In the genomic region with DNA sequence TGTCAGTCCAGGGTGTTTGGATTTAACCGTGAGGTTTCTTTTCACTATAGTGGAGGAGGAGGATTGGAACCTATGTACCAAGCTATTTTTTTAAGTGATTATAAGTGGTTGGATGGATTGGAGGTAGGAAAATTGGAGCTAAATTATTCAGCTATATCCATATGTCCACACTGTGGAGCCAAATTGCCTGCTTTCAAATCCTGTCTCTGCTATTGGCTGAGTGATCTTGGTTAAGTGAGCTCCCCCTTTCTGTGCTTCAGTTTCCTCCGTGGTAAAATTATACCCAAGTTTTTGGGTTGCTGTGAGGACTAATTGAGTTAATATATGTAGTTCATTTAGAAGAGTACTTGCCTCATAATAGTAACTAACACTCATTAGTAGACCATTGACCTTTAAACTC, we compare ENCODE assay signal across 10 cellular contexts. TPM values are rescaled to one million over a fixed set of nuclear protein-coding genes. Genes with fewer than 3 reads are reported as not detected.
A peak's percentile ranks its signal among the peaks of the same experiment; 100 is the strongest.
DNase-seq lines count a peak whose midpoint lies in the region; ATAC-seq, FAIRE-seq and TF ChIP-seq lines count a peak whose summit lies in the region.
"Had no signal": no experiment of that assay in that cellular context is flagged by ENCODE, and none has a peak within 500 bp of the region (broad histone marks: within the 10 kb centered on the region; RNA-seq: fewer than 3 reads in every experiment).

No MANE protein-coding gene starts in this region.

- in situ Hi-C loops in HepG2 (cut with HindIII; ENCODE audit: extremely low pct_ligation_motif_present, low pct_unique_long_range_greater_than_20kb) = loop anchor here (10.0 kb wide), 1 partner anchor 307 kb away; no protein-coding TSS in a partner anchor

- H3K79me2 ChIP-seq in HepG2 (ENCODE audit: insufficient read depth, low read length) = peaks cover 25% of the 10 kb centered on the region

- BruUV-seq in HepG2 (replicated peaks; lab: Mats Ljungman, UMichigan) = no TSS peak

- H3K4me3 Mint-ChIP-seq in activated T-helper 17 cell treated with anti-CD3 and anti-CD28 coated beads, Interleukin-2, amount 50 U/mL, for 72 hours = no peak overlapping the region
- no peak overlapping the region for H3K4me3 Mint-ChIP-seq in activated CD4-positive, alpha-beta T cell treated with anti-CD3 and anti-CD28 coated beads, Interleukin-2, amount 10 ng/mL, durations not matched to agents 24 days and 14 days

- H3K27ac ChIP-seq in HepG2 (ENCODE audit: extremely low read length, insufficient read depth, low read length) (no peak overlapping the region), right lobe of liver (no peak overlapping the region), psoas muscle (no peak overlapping the region)
- H3K27ac ChIP-seq: neutrophil had no signal

- 0 out of 5 replicates have a peak, but pooled peaks cover 0 to under 1% of the 10 kb centered on the region in 2 experiments for H3K36me3 ChIP-seq in HepG2 (replicated peaks in 1 of 2; ENCODE audit: control insufficient read depth in 1 of 2, insufficient read depth in 2 of 2, low read length in 2 of 2)
- peaks cover 0 to under 1% (median 0%) of the 10 kb centered on the region in 4 donors for H3K36me3 ChIP-seq in right lobe of liver
- H3K36me3 ChIP-seq in psoas muscle (ENCODE audit: insufficient read depth in 1 of 2, low read depth in 1 of 2) = peaks cover 2 to 11% of the 10 kb centered on the region in 2 donors

- TF ChIP-seq CTCF in HepG2 (CRISPR knock-in tag; IDR thresholded peaks at IDR 0.05) = peak; percentile 41
- TF ChIP-seq CTCF in right lobe of liver (IDR thresholded peaks at IDR 0.05) = no peak
- TF ChIP-seq CTCF in psoas muscle (IDR thresholded peaks at IDR 0.05) = no peak

- no peak overlapping the region for H3K9ac ChIP-seq in HepG2 (ENCODE audit: insufficient read depth, low read depth, low read length)

- H3K27ac Mint-ChIP-seq in activated T-helper 17 cell treated with anti-CD3 and anti-CD28 coated beads, Interleukin-2, amount 50 U/mL, for 72 hours = no peak overlapping the region
- H3K27ac Mint-ChIP-seq in activated CD4-positive, alpha-beta T cell treated with anti-CD3 and anti-CD28 coated beads, Interleukin-2, amount 10 ng/mL, durations not matched to agents 24 days and 14 days = no peak overlapping the region
- H3K27ac Mint-ChIP-seq: activated naive CD8-positive, alpha-beta T cell had no signal

- TF ChIP-seq EP300 in HepG2 (IDR thresholded peaks at IDR 0.05; ENCODE audit: low read depth in 2 of 2, low read length in 2 of 2) = no peak
- no peak for TF ChIP-seq EP300 in HepG2 (CRISPR knock-in tag; IDR thresholded peaks at IDR 0.05; ENCODE audit: borderline replicate concordance)

- H3K4me1 ChIP-seq in HepG2 (ENCODE audit: insufficient read depth, low read length) (peaks cover 35% of the 10 kb centered on the region), right lobe of liver (peaks cover 0 to 19% (median 2%) of the 10 kb centered on the region in 4 donors), psoas muscle (peaks cover 29% of the 10 kb centered on the region)

- WGBS in HepG2 (ENCODE audit: low lambda C conversion rate) = 57% methylated on average over 2 of the region's 2 CpGs
- WGBS in right lobe of liver (ENCODE audit: insufficient coverage, low coverage, low lambda C conversion rate, missing lambda C conversion rate) = 33% methylated on average over 2 of the region's 2 CpGs
- 41 to 46% (median 43%) methylated on average over 2 of the region's 2 CpGs for WGBS in psoas muscle, 3 donors

- no peak for TF ChIP-seq RAD21 in HepG2 (CRISPR knock-in tag; IDR thresholded peaks at IDR 0.05)

- H3K9me3 ChIP-seq in HepG2 (ENCODE audit: low read length) (no peaks in the 10 kb centered on the region), right lobe of liver (no peaks in the 10 kb centered on the region), psoas muscle (no peaks in the 10 kb centered on the region)
- H3K9me3 ChIP-seq: neutrophil had no signal

- CTCF ChIA-PET in HepG2 (lab: Yijun Ruan, JAX; ENCODE audit: low intra/inter-chr PET ratio, low total read pairs) = no interaction called here

- H3K27me3 Mint-ChIP-seq in activated T-helper 17 cell treated with anti-CD3 and anti-CD28 coated beads, Interleukin-2, amount 50 U/mL, for 72 hours = no peaks in the 10 kb centered on the region
- no peaks in the 10 kb centered on the region for H3K27me3 Mint-ChIP-seq in activated CD4-positive, alpha-beta T cell treated with anti-CD3 and anti-CD28 coated beads, Interleukin-2, amount 10 ng/mL, durations not matched to agents 24 days and 14 days
- H3K27me3 Mint-ChIP-seq: activated naive CD8-positive, alpha-beta T cell had no signal

- H3K9me3 Mint-ChIP-seq in activated T-helper 17 cell treated with anti-CD3 and anti-CD28 coated beads, Interleukin-2, amount 50 U/mL, for 72 hours = no peaks in the 10 kb centered on the region
- H3K9me3 Mint-ChIP-seq in activated CD4-positive, alpha-beta T cell treated with anti-CD3 and anti-CD28 coated beads, Interleukin-2, amount 10 ng/mL, durations not matched to agents 24 days and 14 days = no peaks in the 10 kb centered on the region

- FAIRE-seq in HepG2 (lab: Jason Lieb, UNC) = peak; percentile 61

- H3K4me1 Mint-ChIP-seq in activated T-helper 17 cell treated with anti-CD3 and anti-CD28 coated beads, Interleukin-2, amount 50 U/mL, for 72 hours = peaks cover 19% of the 10 kb centered on the region
- peaks cover 30% of the 10 kb centered on the region for H3K4me1 Mint-ChIP-seq in activated CD4-positive, alpha-beta T cell treated with anti-CD3 and anti-CD28 coated beads, Interleukin-2, amount 10 ng/mL, durations not matched to agents 24 days and 14 days

- intact Hi-C loops in HepG2 (cut with micrococcal nuclease; ENCODE audit: unreplicated experiment) (no loop called here), right lobe of liver (cut with DNase I) (no loop called here), psoas muscle (cut with DNase I) (loop anchor here (5.0 to 10.0 kb wide), 2 partner anchors 307 to 309 kb away; no protein-coding TSS in a partner anchor)
- intact Hi-C loops in activated CD4-positive, alpha-beta T cell treated with anti-CD3 and anti-CD28 coated beads, Interleukin-2, amount 10 ng/mL, durations not matched to agents 24 days and 14 days (cut with micrococcal nuclease) = loop anchor here (10.0 kb wide), 1 partner anchor 213 kb away; the partner anchor contains the start of gene SPTLC1

- H3K36me3 Mint-ChIP-seq in activated T-helper 17 cell treated with anti-CD3 and anti-CD28 coated beads, Interleukin-2, amount 50 U/mL, for 72 hours (ENCODE audit: low read depth) = peaks cover 38% of the 10 kb centered on the region
- H3K36me3 Mint-ChIP-seq in activated CD4-positive, alpha-beta T cell treated with anti-CD3 and anti-CD28 coated beads, Interleukin-2, amount 10 ng/mL, durations not matched to agents 24 days and 14 days (ENCODE audit: low read depth) = peaks cover 28% of the 10 kb centered on the region

- H4K20me1 ChIP-seq in HepG2 (ENCODE audit: insufficient read depth, low read length) = no peaks in the 10 kb centered on the region

- POLR2A ChIA-PET in HepG2 (lab: Yijun Ruan, JAX) = no interaction called here

- TF ChIP-seq POLR2A in HepG2 (IDR thresholded peaks at IDR 0.05; ENCODE audit: insufficient read depth in 1 of 2, low read depth in 2 of 2, low read length in 2 of 2) (no peak), right lobe of liver (IDR thresholded peaks at IDR 0.05) (no peak)

- H3K4me3 ChIP-seq in HepG2 (replicated peaks in 1 of 3; ENCODE audit: insufficient read depth in 1 of 3, low read depth in 2 of 3, low read length in 3 of 3) (no peak overlapping the region), right lobe of liver (no peak overlapping the region), psoas muscle (no peak overlapping the region)

- no peaks in the 10 kb centered on the region; a peak in 1 of 5 replicates for H3K27me3 ChIP-seq in HepG2 (ENCODE audit: control insufficient read depth in 1 of 2, insufficient read depth in 2 of 2, low read length in 2 of 2)
- no peaks in the 10 kb centered on the region for H3K27me3 ChIP-seq in right lobe of liver
- H3K27me3 ChIP-seq in psoas muscle (ENCODE audit: insufficient read depth in 3 of 3, low read length in 2 of 3) = no peaks in the 10 kb centered on the region
- H3K27me3 ChIP-seq: neutrophil had no signal

- no peak overlapping the region for H3K4me2 ChIP-seq in HepG2 (ENCODE audit: low read depth, low read length)

- DNase-seq in HepG2 (ENCODE audit: low spot score) (peak; percentile 28), right lobe of liver (no peak), NCI-H524 treated with DMSO at 0.1 percent for 48 hours (lab: John Stamatoyannopoulos, UW) (peak; percentile 39), dermis microvascular lymphatic vessel endothelial cell (ENCODE audit: low read depth in 2 of 2) (peak; percentile 17 to 50), psoas muscle (no peak)
- no peak for DNase-seq in activated CD4-positive, alpha-beta T cell treated with anti-CD3 and anti-CD28 coated beads, Interleukin-2, amount 10 ng/mL, durations not matched to agents 24 days and 14 days
- no peak for DNase-seq in activated CD4-positive, alpha-beta T cell treated with anti-CD3 and anti-CD28 coated beads for 4 hours

- H2AFZ ChIP-seq in HepG2 (ENCODE audit: low read length) = no peak overlapping the region

- ATAC-seq in HepG2 (no peak), right lobe of liver (no peak), psoas muscle (no peak)
- ATAC-seq in activated T-helper 17 cell treated with anti-CD3 and anti-CD28 coated beads, Interleukin-2, amount 50 U/mL, for 72 hours (replicated peaks) = no peak

RNA-seq across cellular contexts. Expression of gene CENPP, which starts 2.5 kb away (rescaled TPM):
- total RNA-seq in HepG2 (2016; rRNA removed; fragmentation: Illumina TruSeq; extraction: Trizol) (11.0 and 11.4 TPM in 2 replicates), right lobe of liver (1 to 10 TPM; 1.0 to 3.7 (median 1.5) TPM), dermis microvascular lymphatic vessel endothelial cell (1.6 and 2.7 TPM in 2 replicates), psoas muscle (10 to 100 TPM in 1 of 4 donors, 1 to 10 TPM in 3; 5.9 to 15.7 (median 8.0) TPM)
- 2.3 and 3.3 TPM in 2 replicates for total RNA-seq in HepG2 (2016; cell fraction: cytosol; rRNA removed; fragmentation: Illumina TruSeq; extraction: Trizol; ENCODE audit: low read depth)
- total RNA-seq in HepG2 (2016; cell fraction: insoluble cytoplasmic fraction; rRNA removed; fragmentation: Illumina TruSeq; extraction: Trizol) = 9.2 and 12.7 TPM in 2 replicates
- total RNA-seq in HepG2 (2016; cell fraction: membrane; rRNA removed; fragmentation: Illumina TruSeq; extraction: Trizol) = 6.4 and 7.6 TPM in 2 replicates
- total RNA-seq in HepG2 (2016; cell fraction: nucleus; rRNA removed; fragmentation: Illumina TruSeq; extraction: Trizol) = 14.0 and 16.0 TPM in 2 replicates
- polyA plus RNA-seq in HepG2 (2011; rRNA removed) (1.2 and 2.0 TPM in 2 replicates), psoas muscle (1 to 10 TPM; 1.8 to 6.4 (median 3.9) TPM)
- 0.59 and 0.67 TPM in 2 replicates for polyA plus RNA-seq in HepG2 (2011; cell fraction: cytosol; rRNA removed)
- polyA plus RNA-seq in HepG2 (2011; cell fraction: nucleus; rRNA removed) = 0.63 and 0.69 TPM in 2 replicates
- 2.4 and 3.9 TPM in 2 replicates for polyA plus RNA-seq in HepG2 (2012)
- 3.7 and 4.4 TPM in 2 replicates for polyA plus RNA-seq in HepG2 (2016; cell fraction: cytosol; fragmentation: Illumina TruSeq; extraction: Trizol; ENCODE audit: low read depth)
- polyA plus RNA-seq in HepG2 (2016; cell fraction: insoluble cytoplasmic fraction; fragmentation: Illumina TruSeq; extraction: Trizol; ENCODE audit: low read depth) = 9.4 and 13.3 TPM in 2 replicates
- 5.5 and 5.6 TPM in 2 replicates for polyA plus RNA-seq in HepG2 (2016; cell fraction: membrane; fragmentation: Illumina TruSeq; extraction: Trizol; ENCODE audit: low read depth)
- polyA plus RNA-seq in HepG2 (2016; cell fraction: nucleus; fragmentation: Illumina TruSeq; extraction: Trizol; ENCODE audit: insufficient read depth, low read depth) = 3.7 and 5.9 TPM in 2 replicates
- polyA minus RNA-seq in HepG2 (2011; rRNA and poly(A)+ RNA removed; ENCODE audit: low replicate concordance) = 1.3 and 4.8 TPM in 2 replicates
- 0.79 and 1.3 TPM in 2 replicates for polyA minus RNA-seq in HepG2 (2011; cell fraction: cytosol; rRNA and poly(A)+ RNA removed)
- 5.2 and 6.4 TPM in 2 replicates for polyA minus RNA-seq in HepG2 (2011; cell fraction: nucleus; rRNA and poly(A)+ RNA removed)
- total RNA-seq in activated T-helper 17 cell treated with anti-CD3 and anti-CD28 coated beads, Interleukin-2, amount 50 U/mL, for 72 hours = 10 to 100 TPM; 19.3 to 31.5 TPM
- total RNA-seq in activated CD4-positive, alpha-beta T cell treated with anti-CD3 and anti-CD28 coated beads, Interleukin-2, amount 10 ng/mL, durations not matched to agents 24 days and 14 days = 26.9 and 27.5 TPM in 2 replicates

RNA-seq across cellular contexts. Expression of gene NOL8, which starts 3.1 kb away (rescaled TPM):
- total RNA-seq in HepG2 (2016; rRNA removed; fragmentation: Illumina TruSeq; extraction: Trizol) (35.4 and 36.3 TPM in 2 replicates), right lobe of liver (10 to 100 TPM in 5 of 6 experiments, 1 to 10 TPM in 1; 8.9 to 25.9 (median 15.9) TPM), dermis microvascular lymphatic vessel endothelial cell (10.4 and 14.9 TPM in 2 replicates), psoas muscle (10 to 100 TPM; 14.5 to 29.4 (median 20.1) TPM)
- total RNA-seq in HepG2 (2016; cell fraction: cytosol; rRNA removed; fragmentation: Illumina TruSeq; extraction: Trizol; ENCODE audit: low read depth) = 19.9 and 24.9 TPM in 2 replicates
- 33.5 and 36.8 TPM in 2 replicates for total RNA-seq in HepG2 (2016; cell fraction: insoluble cytoplasmic fraction; rRNA removed; fragmentation: Illumina TruSeq; extraction: Trizol)
- 14.0 and 17.4 TPM in 2 replicates for total RNA-seq in HepG2 (2016; cell fraction: membrane; rRNA removed; fragmentation: Illumina TruSeq; extraction: Trizol)
- total RNA-seq in HepG2 (2016; cell fraction: nucleus; rRNA removed; fragmentation: Illumina TruSeq; extraction: Trizol) = 59.6 and 61.3 TPM in 2 replicates
- polyA plus RNA-seq in HepG2 (2011; rRNA removed) (11.3 and 12.8 TPM in 2 replicates), psoas muscle (10 to 100 TPM; 11.2 to 21.1 (median 11.7) TPM)
- 3.3 and 4.5 TPM in 2 replicates for polyA plus RNA-seq in HepG2 (2011; cell fraction: cytosol; rRNA removed)
- polyA plus RNA-seq in HepG2 (2011; cell fraction: nucleus; rRNA removed) = 27.5 and 32.9 TPM in 2 replicates
- polyA plus RNA-seq in HepG2 (2012) = 17.8 and 22.1 TPM in 2 replicates
- polyA plus RNA-seq in HepG2 (2016; cell fraction: cytosol; fragmentation: Illumina TruSeq; extraction: Trizol; ENCODE audit: low read depth) = 1.8 and 1.9 TPM in 2 replicates
- polyA plus RNA-seq in HepG2 (2016; cell fraction: insoluble cytoplasmic fraction; fragmentation: Illumina TruSeq; extraction: Trizol; ENCODE audit: low read depth) = 34.7 and 35.4 TPM in 2 replicates
- polyA plus RNA-seq in HepG2 (2016; cell fraction: membrane; fragmentation: Illumina TruSeq; extraction: Trizol; ENCODE audit: low read depth) = 4.0 and 4.1 TPM in 2 replicates
- 104 and 110 TPM in 2 replicates for polyA plus RNA-seq in HepG2 (2016; cell fraction: nucleus; fragmentation: Illumina TruSeq; extraction: Trizol; ENCODE audit: insufficient read depth, low read depth)
- polyA minus RNA-seq in HepG2 (2011; rRNA and poly(A)+ RNA removed; ENCODE audit: low replicate concordance) = 9.2 and 37.1 TPM in 2 replicates
- 6.8 and 10.6 TPM in 2 replicates for polyA minus RNA-seq in HepG2 (2011; cell fraction: cytosol; rRNA and poly(A)+ RNA removed)
- 71.3 and 97.8 TPM in 2 replicates for polyA minus RNA-seq in HepG2 (2011; cell fraction: nucleus; rRNA and poly(A)+ RNA removed)
- total RNA-seq in activated T-helper 17 cell treated with anti-CD3 and anti-CD28 coated beads, Interleukin-2, amount 50 U/mL, for 72 hours = 10 to 100 TPM; 62.3 to 62.7 TPM
- total RNA-seq in activated CD4-positive, alpha-beta T cell treated with anti-CD3 and anti-CD28 coated beads, Interleukin-2, amount 10 ng/mL, durations not matched to agents 24 days and 14 days = 84.9 and 90.9 TPM in 2 replicates

RNA-seq across cellular contexts. Expression of gene IARS1, which starts 34.7 kb away (rescaled TPM):
- total RNA-seq in HepG2 (2016; rRNA removed; fragmentation: Illumina TruSeq; extraction: Trizol) (185 and 277 TPM in 2 replicates), right lobe of liver (10 to 100 TPM; 31.8 to 64.9 (median 40.6) TPM), dermis microvascular lymphatic vessel endothelial cell (94.9 and 122 TPM in 2 replicates), psoas muscle (100 to 1,000 TPM in 2 of 4 donors, 10 to 100 TPM in 2; 93.3 to 166 (median 102) TPM)
- 84.7 and 106 TPM in 2 replicates for total RNA-seq in HepG2 (2016; cell fraction: cytosol; rRNA removed; fragmentation: Illumina TruSeq; extraction: Trizol; ENCODE audit: low read depth)
- total RNA-seq in HepG2 (2016; cell fraction: insoluble cytoplasmic fraction; rRNA removed; fragmentation: Illumina TruSeq; extraction: Trizol) = 179 and 271 TPM in 2 replicates
- 78.5 and 86.4 TPM in 2 replicates for total RNA-seq in HepG2 (2016; cell fraction: membrane; rRNA removed; fragmentation: Illumina TruSeq; extraction: Trizol)
- 163 and 177 TPM in 2 replicates for total RNA-seq in HepG2 (2016; cell fraction: nucleus; rRNA removed; fragmentation: Illumina TruSeq; extraction: Trizol)
- polyA plus RNA-seq in HepG2 (2011; rRNA removed) (55.9 and 58.6 TPM in 2 replicates), psoas muscle (100 to 1,000 TPM in 1 of 3 donors, 10 to 100 TPM in 2; 45.6 to 183 (median 90.9) TPM)
- 29.6 and 45.6 TPM in 2 replicates for polyA plus RNA-seq in HepG2 (2011; cell fraction: cytosol; rRNA removed)
- polyA plus RNA-seq in HepG2 (2011; cell fraction: nucleus; rRNA removed) = 139 and 184 TPM in 2 replicates
- 119 and 136 TPM in 2 replicates for polyA plus RNA-seq in HepG2 (2012)
- 6.9 and 7.5 TPM in 2 replicates for polyA plus RNA-seq in HepG2 (2016; cell fraction: cytosol; fragmentation: Illumina TruSeq; extraction: Trizol; ENCODE audit: low read depth)
- polyA plus RNA-seq in HepG2 (2016; cell fraction: insoluble cytoplasmic fraction; fragmentation: Illumina TruSeq; extraction: Trizol; ENCODE audit: low read depth) = 143 and 151 TPM in 2 replicates
- 15.1 and 17.8 TPM in 2 replicates for polyA plus RNA-seq in HepG2 (2016; cell fraction: membrane; fragmentation: Illumina TruSeq; extraction: Trizol; ENCODE audit: low read depth)
- polyA plus RNA-seq in HepG2 (2016; cell fraction: nucleus; fragmentation: Illumina TruSeq; extraction: Trizol; ENCODE audit: insufficient read depth, low read depth) = 120 and 132 TPM in 2 replicates
- polyA minus RNA-seq in HepG2 (2011; rRNA and poly(A)+ RNA removed; ENCODE audit: low replicate concordance) = 84.4 and 109 TPM in 2 replicates
- polyA minus RNA-seq in HepG2 (2011; cell fraction: cytosol; rRNA and poly(A)+ RNA removed) = 94.4 and 128 TPM in 2 replicates
- 274 and 399 TPM in 2 replicates for polyA minus RNA-seq in HepG2 (2011; cell fraction: nucleus; rRNA and poly(A)+ RNA removed)
- total RNA-seq in activated T-helper 17 cell treated with anti-CD3 and anti-CD28 coated beads, Interleukin-2, amount 50 U/mL, for 72 hours = 100 to 1,000 TPM; 130 to 206 TPM
- total RNA-seq in activated CD4-positive, alpha-beta T cell treated with anti-CD3 and anti-CD28 coated beads, Interleukin-2, amount 10 ng/mL, durations not matched to agents 24 days and 14 days = 226 and 234 TPM in 2 replicates

Comparison
In these comparisons a context has a peak if more than half of its experiments do, and no peak if none do; other contexts are left out.
1. DNase-seq: peak in HepG2 (single experiment), NCI-H524 treated with DMSO at 0.1 percent for 48 hours (single experiment) and dermis microvascular lymphatic vessel endothelial cell (2 of 2); none in right lobe of liver (0 of 3), activated CD4-positive, alpha-beta T cell treated with anti-CD3 and anti-CD28 coated beads, Interleukin-2, amount 10 ng/mL, durations not matched to agents 24 days and 14 days (single experiment), psoas muscle (0 of 2) and activated CD4-positive, alpha-beta T cell treated with anti-CD3 and anti-CD28 coated beads for 4 hours (0 of 2).
2. intact Hi-C loops: an anchor here in activated CD4-positive, alpha-beta T cell treated with anti-CD3 and anti-CD28 coated beads, Interleukin-2, amount 10 ng/mL, durations not matched to agents 24 days and 14 days (10.0 kb wide) and psoas muscle (5.0 to 10.0 kb wide); none called in HepG2 and right lobe of liver.